ENCODE assay signal across 8 cellular contexts in the genomic region with DNA sequence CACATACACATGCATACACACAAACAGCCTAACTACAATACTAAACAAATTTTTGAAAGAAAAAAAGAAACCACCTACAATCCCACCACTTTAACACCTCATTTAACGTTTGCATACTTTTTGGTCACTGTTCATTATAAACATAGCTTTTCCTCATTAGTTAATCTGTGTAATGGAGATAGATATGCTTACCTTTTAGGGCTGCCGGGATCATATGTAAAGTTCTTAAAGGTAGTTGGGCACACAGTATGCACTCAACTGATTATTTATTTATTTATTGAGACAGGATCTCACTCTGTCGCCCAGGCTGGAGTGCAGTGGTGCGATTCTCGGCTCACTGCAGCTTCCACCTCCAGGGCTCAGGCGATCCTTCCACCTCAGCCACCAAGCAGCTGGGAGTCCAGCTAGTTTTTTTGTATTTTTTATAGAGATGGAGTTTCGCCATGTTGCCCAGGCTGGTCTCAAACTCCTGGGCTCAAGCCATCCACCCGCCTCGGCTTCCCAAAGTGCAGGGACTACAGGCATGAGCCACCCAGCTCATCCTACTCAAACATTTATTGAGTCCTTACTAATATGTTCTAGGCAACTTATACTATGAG. TPM values are rescaled to one million over a fixed set of nuclear protein-coding genes. Genes with fewer than 3 reads are reported as not detected.
A peak's percentile ranks its signal among the peaks of the same experiment; 100 is the strongest.
DNase-seq lines count a peak whose midpoint lies in the region; ATAC-seq, FAIRE-seq and TF ChIP-seq lines count a peak whose summit lies in the region.

No MANE protein-coding gene starts in this region.

- H3K9ac ChIP-seq in BLaER1: peak overlapping the region; percentile 51
- peak overlapping the region; percentile 56 for H3K9ac ChIP-seq in MM.1S (ENCODE audit: low read length)

- H3K4me2 ChIP-seq in BLaER1 (peak overlapping the region; percentile 80), MM.1S (ENCODE audit: low read depth, low read length) (peak overlapping the region; percentile 83)

- H3K9me3 ChIP-seq in BLaER1 (no peaks in the 10 kb centered on the region), MM.1S (replicated peaks; ENCODE audit: insufficient read depth, low read length) (no peaks in the 10 kb centered on the region)

- H3K36me3 ChIP-seq in BLaER1 (peaks cover 12% of the 10 kb centered on the region), MM.1S (replicated peaks; ENCODE audit: insufficient read depth, low read length) (no peaks in the 10 kb centered on the region)

- H3K27ac Mint-ChIP-seq in effector memory CD8-positive, alpha-beta T cell: peak overlapping the region; percentile 92 to 94
- H3K27ac Mint-ChIP-seq in natural killer cell treated with Interleukin-12 subunit alpha and Interleukin-12 subunit beta and Interleukin-15 and Interleukin-18, amount 100 ng/mL, for 72 hours: peak overlapping the region; percentile 68 to 83

- H3K4me1 ChIP-seq in BLaER1: peaks cover 31% of the 10 kb centered on the region
- H3K4me1 ChIP-seq in MM.1S (ENCODE audit: low read length): peaks cover 16% of the 10 kb centered on the region

- DNase-seq in MM.1S (no peak), foreskin melanocyte (no peak), RCC 7860 (ENCODE audit: low spot score) (no peak), NCI-H1417 (lab: John Stamatoyannopoulos, UW) (no peak)
- DNase-seq in effector memory CD8-positive, alpha-beta T cell: no peak
- no peak for DNase-seq in natural killer cell treated with Interleukin-12 subunit alpha and Interleukin-12 subunit beta and Interleukin-15 and Interleukin-18, amount 100 ng/mL, for 72 hours (ENCODE audit: low spot score)
- DNase-seq in stimulated activated naive CD4-positive, alpha-beta T cell treated with Interleukin-2 at 50 U/mL for 16 hours (lab: John Stamatoyannopoulos, UW): no peak

- H4K20me1 ChIP-seq in BLaER1: peaks cover 37% of the 10 kb centered on the region
- H4K20me1 ChIP-seq in MM.1S (ENCODE audit: insufficient read depth, low read length): no peaks in the 10 kb centered on the region; the same call in none of the 2 replicates

- peaks cover 0 to 15% of the 10 kb centered on the region in 2 donors for H3K27me3 Mint-ChIP-seq in effector memory CD8-positive, alpha-beta T cell
- peaks cover 24 to 32% of the 10 kb centered on the region in 2 donors for H3K27me3 Mint-ChIP-seq in natural killer cell treated with Interleukin-12 subunit alpha and Interleukin-12 subunit beta and Interleukin-15 and Interleukin-18, amount 100 ng/mL, for 72 hours

- H3K27ac ChIP-seq in BLaER1: peak overlapping the region; percentile 60
- peak overlapping the region; percentile 67 for H3K27ac ChIP-seq in MM.1S (ENCODE audit: low read length)

- H3K4me3 ChIP-seq in BLaER1 (peak overlapping the region; percentile 87), MM.1S (ENCODE audit: low read length) (peak overlapping the region; percentile 72)

- no peak for ATAC-seq in effector memory CD8-positive, alpha-beta T cell (replicated peaks)
- ATAC-seq in natural killer cell treated with Interleukin-12 subunit alpha and Interleukin-12 subunit beta and Interleukin-15 and Interleukin-18, amount 100 ng/mL, for 72 hours: no peak

- FAIRE-seq in RCC 7860 (lab: Jason Lieb, UNC): no peak

- peak overlapping the region; percentile 84 for H2AFZ ChIP-seq in MM.1S (ENCODE audit: low read length)

- no peaks in the 10 kb centered on the region for H3F3A ChIP-seq in MM.1S (ENCODE audit: insufficient read depth, low read length)

- H3K9me3 Mint-ChIP-seq in effector memory CD8-positive, alpha-beta T cell: no peaks in the 10 kb centered on the region
- H3K9me3 Mint-ChIP-seq in natural killer cell treated with Interleukin-12 subunit alpha and Interleukin-12 subunit beta and Interleukin-15 and Interleukin-18, amount 100 ng/mL, for 72 hours: no peaks in the 10 kb centered on the region

- H3K4me1 Mint-ChIP-seq in effector memory CD8-positive, alpha-beta T cell (ENCODE audit: low read depth in 2 of 2): peaks cover 31 to 38% of the 10 kb centered on the region in 2 donors
- peaks cover 33 to 44% of the 10 kb centered on the region in 2 donors for H3K4me1 Mint-ChIP-seq in natural killer cell treated with Interleukin-12 subunit alpha and Interleukin-12 subunit beta and Interleukin-15 and Interleukin-18, amount 100 ng/mL, for 72 hours (ENCODE audit: low read depth in 2 of 2)

- no peak for TF ChIP-seq CTCF in MM.1S (IDR thresholded peaks at IDR 0.05; ENCODE audit: low read length)

- H3K9me2 ChIP-seq in MM.1S (replicated peaks; ENCODE audit: insufficient read depth, low read length): no peaks in the 10 kb centered on the region

- peaks cover 42% of the 10 kb centered on the region for H3K79me2 ChIP-seq in MM.1S (ENCODE audit: low read length)

- H3K27me3 ChIP-seq in BLaER1: no peaks in the 10 kb centered on the region
- H3K27me3 ChIP-seq in MM.1S (replicated peaks; ENCODE audit: insufficient read depth, low read length): no peaks in the 10 kb centered on the region

- H3K4me3 Mint-ChIP-seq in effector memory CD8-positive, alpha-beta T cell: peak overlapping the region; percentile 83
- H3K4me3 Mint-ChIP-seq in natural killer cell treated with Interleukin-12 subunit alpha and Interleukin-12 subunit beta and Interleukin-15 and Interleukin-18, amount 100 ng/mL, for 72 hours: peak overlapping the region; percentile 85

- H3K36me3 Mint-ChIP-seq in effector memory CD8-positive, alpha-beta T cell (ENCODE audit: insufficient read depth): peaks cover 18% of the 10 kb centered on the region
- H3K36me3 Mint-ChIP-seq in natural killer cell treated with Interleukin-12 subunit alpha and Interleukin-12 subunit beta and Interleukin-15 and Interleukin-18, amount 100 ng/mL, for 72 hours: peaks cover 11% of the 10 kb centered on the region

RNA-seq across cellular contexts. Expression of a gene that starts 0.7 kb away (rescaled TPM):
- total RNA-seq in natural killer cell treated with Interleukin-12 subunit alpha and Interleukin-12 subunit beta and Interleukin-15 and Interleukin-18, amount 100 ng/mL, for 72 hours: 10 to 100 TPM; 13.8 to 27.8 TPM

RNA-seq across cellular contexts. Expression of a gene that starts 17.7 kb away (rescaled TPM):
- 10 to 100 TPM; 28.6 to 29.6 TPM for total RNA-seq in natural killer cell treated with Interleukin-12 subunit alpha and Interleukin-12 subunit beta and Interleukin-15 and Interleukin-18, amount 100 ng/mL, for 72 hours
